Comparison of ENCODE assay signal across 1 cellular context in the genomic region with DNA sequence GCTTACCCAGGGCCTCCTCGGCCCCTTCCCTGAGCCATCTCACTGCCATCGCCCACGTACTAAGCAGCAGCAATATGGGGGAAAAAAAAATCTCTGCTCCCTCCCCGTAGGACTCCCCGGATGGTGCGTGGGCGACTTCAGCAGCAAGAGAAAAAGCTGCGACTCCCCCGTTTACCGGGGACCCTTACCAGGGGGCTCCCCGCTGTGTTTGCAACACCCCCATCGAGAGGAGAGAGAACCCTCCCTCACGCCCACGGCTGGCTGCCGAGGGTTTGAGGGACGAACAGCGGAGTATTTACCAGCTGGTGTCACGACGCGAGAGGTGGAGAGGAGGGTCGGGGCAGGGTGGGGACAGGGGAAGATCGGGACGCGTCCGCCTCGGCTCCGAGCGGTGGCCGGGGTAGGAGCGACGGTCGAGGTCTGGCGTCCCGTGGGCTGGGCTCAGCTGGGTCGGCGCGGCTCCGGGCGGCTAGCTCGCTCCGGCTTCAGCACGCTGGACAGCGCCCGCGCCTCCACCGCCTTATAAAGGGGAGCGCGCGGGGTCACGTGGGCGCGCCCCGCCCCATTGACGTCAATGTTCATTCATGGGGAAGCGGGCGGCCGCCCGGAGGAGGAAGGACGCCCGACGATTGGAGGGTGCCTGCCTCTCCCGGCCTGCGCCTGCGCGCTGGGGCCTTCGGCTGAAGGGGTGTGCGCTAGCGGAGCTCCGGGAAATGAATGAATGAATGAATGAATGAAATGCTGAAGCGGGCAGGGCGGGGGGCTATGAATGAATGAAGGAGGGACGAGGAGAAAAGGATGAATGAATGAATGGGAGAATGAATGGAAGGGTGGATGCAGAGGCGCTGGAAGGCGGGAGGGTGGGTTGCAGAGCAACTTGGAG.
TF ChIP-seq lines count a peak whose summit lies in the region.

VGF (minus strand) TSS at position 495 of the 883 bp plus-strand sequence. CDS start 726 bp downstream, outside the sequence.

TF ChIP-seq in K562, 482 proteins besides CTCF, POLR2A, EP300 and RAD21 (continued from another document and continues in another):
- TF ChIP-seq, protein P1, sequence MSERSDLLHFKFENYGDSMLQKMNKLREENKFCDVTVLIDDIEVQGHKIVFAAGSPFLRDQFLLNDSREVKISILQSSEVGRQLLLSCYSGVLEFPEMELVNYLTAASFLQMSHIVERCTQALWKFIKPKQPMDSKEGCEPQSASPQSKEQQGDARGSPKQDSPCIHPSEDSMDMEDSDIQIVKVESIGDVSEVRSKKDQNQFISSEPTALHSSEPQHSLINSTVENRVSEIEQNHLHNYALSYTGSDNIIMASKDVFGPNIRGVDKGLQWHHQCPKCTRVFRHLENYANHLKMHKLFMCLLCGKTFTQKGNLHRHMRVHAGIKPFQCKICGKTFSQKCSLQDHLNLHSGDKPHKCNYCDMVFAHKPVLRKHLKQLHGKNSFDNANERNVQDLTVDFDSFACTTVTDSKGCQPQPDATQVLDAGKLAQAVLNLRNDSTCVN (CRISPR knock-in tag; IDR thresholded peaks at IDR 0.05) = 0 out of 2 replicates have a peak, but pooled peaks have one; percentile 5
- TF ChIP-seq ZNF41 (CRISPR knock-in tag; conservative IDR thresholded peaks at IDR 0.05) (no peak), MIER1 (IDR thresholded peaks at IDR 0.05; ENCODE audit: low read depth) (peak; percentile 97), PHF20 (IDR thresholded peaks at IDR 0.05; ENCODE audit: partially characterized antibody) (no peak), ZBED1 (IDR thresholded peaks at IDR 0.05) (peak; percentile 64; the same call in 1 of the 2 replicates), MAFK (IDR thresholded peaks at IDR 0.05; ENCODE audit: low read length) (no peak), SMAD2 (IDR thresholded peaks at IDR 0.05; ENCODE audit: low read depth, low read length) (no peak), PHF21A (IDR thresholded peaks at IDR 0.05; ENCODE audit: borderline replicate concordance, low read depth) (peak; percentile 82; the same call in 1 of the 2 replicates), ZNF431 (CRISPR knock-in tag; IDR thresholded peaks at IDR 0.05) (peak; percentile 53; the same call in 1 of the 2 replicates), BHLHE40 (IDR thresholded peaks at IDR 0.05; ENCODE audit: low read length) (peak; percentile 96), ASH1L (IDR thresholded peaks at IDR 0.05; ENCODE audit: borderline replicate concordance, low read depth, partially characterized antibody) (no peak), TEAD2 (tag; IDR thresholded peaks at IDR 0.05) (no peak), THAP12 (CRISPR knock-in tag; IDR thresholded peaks at IDR 0.05) (no peak), GABPB1 (CRISPR knock-in tag; IDR thresholded peaks at IDR 0.05) (peak; percentile 90), KLF1 (tag; IDR thresholded peaks at IDR 0.05) (peak; percentile 96), KLF10 (CRISPR knock-in tag; IDR thresholded peaks at IDR 0.05) (no peak), ESRRA (IDR thresholded peaks at IDR 0.05; ENCODE audit: borderline replicate concordance, low read depth) (peak; percentile 19; the same call in 1 of the 2 replicates), RBBP5 (IDR thresholded peaks at IDR 0.05; ENCODE audit: borderline replicate concordance, insufficient read depth, low read length, poor library complexity, severe bottlenecking) (no peak), RERE (CRISPR knock-in tag; IDR thresholded peaks at IDR 0.05; ENCODE audit: borderline replicate concordance) (0 out of 2 replicates have a peak, but pooled peaks have one; percentile 89), NFRKB (IDR thresholded peaks at IDR 0.05; ENCODE audit: low read depth) (no peak), MED1 (CRISPR knock-in tag; IDR thresholded peaks at IDR 0.05; ENCODE audit: borderline replicate concordance) (0 out of 2 replicates have a peak, but pooled peaks have one; percentile 38), POU5F1 (IDR thresholded peaks at IDR 0.05; ENCODE audit: borderline replicate concordance, low read depth, low read length, partially characterized antibody) (no peak), PURB (CRISPR knock-in tag; IDR thresholded peaks at IDR 0.05; ENCODE audit: low read depth) (no peak), RBM39 (optimal IDR thresholded peaks at IDR 0.05; ENCODE audit: low read depth, low read length) (no peak), EGR1 (conservative IDR thresholded peaks at IDR 0.05) (peak; percentile 80), MXD1 (CRISPR knock-in tag; IDR thresholded peaks at IDR 0.05; ENCODE audit: borderline replicate concordance, poor library complexity, severe bottlenecking) (peak; percentile 57), FUS (optimal IDR thresholded peaks at IDR 0.05; ENCODE audit: low read depth, low read length) (no peak), THAP7 (CRISPR knock-in tag; IDR thresholded peaks at IDR 0.05) (no peak), SNIP1 (IDR thresholded peaks at IDR 0.05; ENCODE audit: low read depth) (no peak), CBX1 (IDR thresholded peaks at IDR 0.05; ENCODE audit: low read depth) (no peak), SIX5 (IDR thresholded peaks at IDR 0.05; ENCODE audit: borderline replicate concordance in 1 of 2, insufficient read depth in 1 of 2, low read depth in 1 of 2, low read length in 2 of 2) (no peak), HLTF (IDR thresholded peaks at IDR 0.05) (no peak), CREM (IDR thresholded peaks at IDR 0.05; ENCODE audit: low read depth) (peak; percentile 94), DIDO1 (tag; IDR thresholded peaks at IDR 0.05; ENCODE audit: low read depth) (no peak), RBM22 (IDR thresholded peaks at IDR 0.05; ENCODE audit: low read depth, low read length, poor library complexity, severe bottlenecking) (peak; percentile 64), ZNF79 (CRISPR knock-in tag; IDR thresholded peaks at IDR 0.05; ENCODE audit: low read depth) (no peak), MLLT1 (IDR thresholded peaks at IDR 0.05) (no peak), KAT7 (CRISPR knock-in tag; IDR thresholded peaks at IDR 0.05; ENCODE audit: borderline replicate concordance) (peak; percentile 86; the same call in 1 of the 2 replicates), PHTF2 (CRISPR knock-in tag; IDR thresholded peaks at IDR 0.05) (no peak), MBD2 (IDR thresholded peaks at IDR 0.05; ENCODE audit: borderline replicate concordance, low read depth) (no peak), ZNF274 (IDR thresholded peaks at IDR 0.05; ENCODE audit: borderline replicate concordance, low read depth, low read length) (no peak)
- TF ChIP-seq, protein P2, sequence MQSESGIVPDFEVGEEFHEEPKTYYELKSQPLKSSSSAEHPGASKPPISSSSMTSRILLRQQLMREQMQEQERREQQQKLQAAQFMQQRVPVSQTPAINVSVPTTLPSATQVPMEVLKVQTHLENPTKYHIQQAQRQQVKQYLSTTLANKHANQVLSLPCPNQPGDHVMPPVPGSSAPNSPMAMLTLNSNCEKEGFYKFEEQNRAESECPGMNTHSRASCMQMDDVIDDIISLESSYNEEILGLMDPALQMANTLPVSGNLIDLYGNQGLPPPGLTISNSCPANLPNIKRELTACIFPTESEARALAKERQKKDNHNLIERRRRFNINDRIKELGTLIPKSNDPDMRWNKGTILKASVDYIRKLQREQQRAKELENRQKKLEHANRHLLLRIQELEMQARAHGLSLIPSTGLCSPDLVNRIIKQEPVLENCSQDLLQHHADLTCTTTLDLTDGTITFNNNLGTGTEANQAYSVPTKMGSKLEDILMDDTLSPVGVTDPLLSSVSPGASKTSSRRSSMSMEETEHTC (IDR thresholded peaks at IDR 0.05) = peak; percentile 83
- TF ChIP-seq, protein P3, sequence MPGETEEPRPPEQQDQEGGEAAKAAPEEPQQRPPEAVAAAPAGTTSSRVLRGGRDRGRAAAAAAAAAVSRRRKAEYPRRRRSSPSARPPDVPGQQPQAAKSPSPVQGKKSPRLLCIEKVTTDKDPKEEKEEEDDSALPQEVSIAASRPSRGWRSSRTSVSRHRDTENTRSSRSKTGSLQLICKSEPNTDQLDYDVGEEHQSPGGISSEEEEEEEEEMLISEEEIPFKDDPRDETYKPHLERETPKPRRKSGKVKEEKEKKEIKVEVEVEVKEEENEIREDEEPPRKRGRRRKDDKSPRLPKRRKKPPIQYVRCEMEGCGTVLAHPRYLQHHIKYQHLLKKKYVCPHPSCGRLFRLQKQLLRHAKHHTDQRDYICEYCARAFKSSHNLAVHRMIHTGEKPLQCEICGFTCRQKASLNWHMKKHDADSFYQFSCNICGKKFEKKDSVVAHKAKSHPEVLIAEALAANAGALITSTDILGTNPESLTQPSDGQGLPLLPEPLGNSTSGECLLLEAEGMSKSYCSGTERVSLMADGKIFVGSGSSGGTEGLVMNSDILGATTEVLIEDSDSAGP (CRISPR knock-in tag; IDR thresholded peaks at IDR 0.05) = no peak
- TF ChIP-seq, protein P4, sequence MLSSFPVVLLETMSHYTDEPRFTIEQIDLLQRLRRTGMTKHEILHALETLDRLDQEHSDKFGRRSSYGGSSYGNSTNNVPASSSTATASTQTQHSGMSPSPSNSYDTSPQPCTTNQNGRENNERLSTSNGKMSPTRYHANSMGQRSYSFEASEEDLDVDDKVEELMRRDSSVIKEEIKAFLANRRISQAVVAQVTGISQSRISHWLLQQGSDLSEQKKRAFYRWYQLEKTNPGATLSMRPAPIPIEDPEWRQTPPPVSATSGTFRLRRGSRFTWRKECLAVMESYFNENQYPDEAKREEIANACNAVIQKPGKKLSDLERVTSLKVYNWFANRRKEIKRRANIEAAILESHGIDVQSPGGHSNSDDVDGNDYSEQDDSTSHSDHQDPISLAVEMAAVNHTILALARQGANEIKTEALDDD (IDR thresholded peaks at IDR 0.05) = no peak
